Comparison of ENCODE assay signal across 19 cellular contexts in genomic region chr13:72204291-72204690, GRCh38.
DNase-seq lines count a peak whose midpoint lies in the region; ATAC-seq and TF ChIP-seq lines count a peak whose summit lies in the region.
"Had no signal": no experiment of that assay in that cellular context is flagged by ENCODE, and none has a peak within 500 bp of the region (broad histone marks: within the 10 kb centered on the region; RNA-seq: fewer than 3 reads in every experiment).

No MANE protein-coding gene starts in this region.

- H3K27ac Mint-ChIP-seq in activated naive CD4-positive, alpha-beta T cell treated with anti-CD3 and anti-CD28 coated beads, Interleukin-2, amount 50 U/mL, for 72 hours: no peak overlapping the region

- H3K4me3 ChIP-seq in AG10803 (ENCODE audit: low read length) (no peak overlapping the region), astrocyte of the cerebellum (ENCODE audit: low read depth, low read length) (no peak overlapping the region)
- H3K4me3 ChIP-seq: ascending aorta, mucosa of descending colon, skin epidermis, transverse colon had no signal

- DNase-seq in AG10803 (ENCODE audit: low read depth): peak; percentile 69
- peak; percentile 62 for DNase-seq in astrocyte of the cerebellum (ENCODE audit: low read depth)
- DNase-seq in iris pigment epithelial cell (ENCODE audit: low read depth): peak; percentile 59
- DNase-seq in NCI-H82 (lab: John Stamatoyannopoulos, UW): no peak
- DNase-seq in activated gamma-delta T cell (lab: John Stamatoyannopoulos, UW): no peak
- no peak for DNase-seq in activated naive CD4-positive, alpha-beta T cell treated with anti-CD3 and anti-CD28 coated beads, Interleukin-2, amount 50 U/mL, for 72 hours (ENCODE audit: low spot score in 2 of 2)
- DNase-seq: activated CD4-positive, CD25-positive, alpha-beta regulatory T cell treated with anti-CD3 and anti-CD28 coated beads, Interleukin-2, amount 50 U/mL, for 72 hours; activated gamma-delta T cell treated with Interleukin-2 at 50 U/mL for 16 hours; AML-193; dermis blood vessel endothelial cell; mucosa of descending colon; NCI-H2029; transverse colon had no signal

- TF ChIP-seq CTCF in AG10803 (conservative IDR thresholded peaks at IDR 0.05; ENCODE audit: low read length) (no peak), astrocyte of the cerebellum (IDR thresholded peaks at IDR 0.05; ENCODE audit: low read depth, low read length, missing control alignments) (no peak)

- TF ChIP-seq RAD21 in Ishikawa (IDR thresholded peaks at IDR 0.05; ENCODE audit: low read depth): no peak

- H3K9me3 Mint-ChIP-seq in activated naive CD4-positive, alpha-beta T cell treated with anti-CD3 and anti-CD28 coated beads, Interleukin-2, amount 50 U/mL, for 72 hours: peaks cover 0 to 5% of the 10 kb centered on the region in 2 donors

- H3K36me3 Mint-ChIP-seq in activated naive CD4-positive, alpha-beta T cell treated with anti-CD3 and anti-CD28 coated beads, Interleukin-2, amount 50 U/mL, for 72 hours: no peaks in the 10 kb centered on the region

- in situ Hi-C loops in astrocyte of the cerebellum (cut with HindIII; ENCODE audit: low sequenced_read_pairs): no loop called here

- no peak for ATAC-seq in HG02798 (IDR thresholded peaks at IDR 0.05; ENCODE audit: poor library complexity, unreplicated experiment)
- no peak for ATAC-seq in activated naive CD4-positive, alpha-beta T cell treated with anti-CD3 and anti-CD28 coated beads, Interleukin-2, amount 50 U/mL, for 72 hours
- ATAC-seq: esophagus mucosa, left lobe of liver, mucosa of descending colon had no signal

- TF ChIP-seq EP300 in Ishikawa (IDR thresholded peaks at IDR 0.05; ENCODE audit: borderline replicate concordance): peak; percentile 17; the same call in 1 of the 2 replicates

TF ChIP-seq in Ishikawa, 13 proteins besides CTCF, POLR2A, EP300 and RAD21:
- TF ChIP-seq REST (IDR thresholded peaks at IDR 0.05; ENCODE audit: low read depth) (no peak), TCF12 (IDR thresholded peaks at IDR 0.05; ENCODE audit: low read depth) (no peak), CEBPB (IDR thresholded peaks at IDR 0.05) (peak; percentile 64), CREB1 (IDR thresholded peaks at IDR 0.05; ENCODE audit: low read depth) (no peak), TEAD4 (IDR thresholded peaks at IDR 0.05) (0 out of 2 replicates have a peak, but pooled peaks have one; percentile 22), YY1 (IDR thresholded peaks at IDR 0.05; ENCODE audit: low read depth) (no peak), FOXM1 (IDR thresholded peaks at IDR 0.05; ENCODE audit: borderline replicate concordance, low read depth) (no peak), NFIC (IDR thresholded peaks at IDR 0.05) (peak; percentile 33; the same call in 1 of the 2 replicates), ZBTB7A (IDR thresholded peaks at IDR 0.05; ENCODE audit: low read depth) (no peak)
- TF ChIP-seq, protein P1, sequence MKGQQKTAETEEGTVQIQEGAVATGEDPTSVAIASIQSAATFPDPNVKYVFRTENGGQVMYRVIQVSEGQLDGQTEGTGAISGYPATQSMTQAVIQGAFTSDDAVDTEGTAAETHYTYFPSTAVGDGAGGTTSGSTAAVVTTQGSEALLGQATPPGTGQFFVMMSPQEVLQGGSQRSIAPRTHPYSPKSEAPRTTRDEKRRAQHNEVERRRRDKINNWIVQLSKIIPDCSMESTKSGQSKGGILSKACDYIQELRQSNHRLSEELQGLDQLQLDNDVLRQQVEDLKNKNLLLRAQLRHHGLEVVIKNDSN (IDR thresholded peaks at IDR 0.05): no peak
TF ChIP-seq in Ishikawa: peak in this region for 3.

Comparison
In these comparisons a context has a peak if more than half of its experiments do, and no peak if none do; other contexts are left out.
1. DNase-seq: peak in AG10803 (single experiment), astrocyte of the cerebellum (single experiment) and iris pigment epithelial cell (single experiment); none in NCI-H82 (single experiment), activated gamma-delta T cell (single experiment) and activated naive CD4-positive, alpha-beta T cell treated with anti-CD3 and anti-CD28 coated beads, Interleukin-2, amount 50 U/mL, for 72 hours (0 of 2).